13 cellular contexts compared by ENCODE assay signal in the genomic region with DNA sequence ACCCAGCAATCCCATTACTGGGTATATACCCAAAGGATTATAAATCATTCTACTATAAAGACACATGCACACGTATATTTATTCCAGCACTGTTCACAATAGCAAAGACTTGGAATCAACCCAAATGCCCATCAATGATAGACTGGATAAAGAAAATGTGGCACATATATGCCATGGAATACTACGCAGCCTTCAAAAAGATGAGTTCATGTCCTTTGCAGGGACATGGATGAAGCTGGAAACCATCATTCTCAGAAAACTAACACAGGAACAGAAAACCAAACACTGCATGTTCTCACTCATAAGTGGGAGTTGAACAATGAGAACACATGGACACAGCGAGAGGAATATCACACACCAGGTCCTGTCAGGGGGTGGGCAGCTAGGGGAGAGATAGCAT. TPM values are rescaled to one million over a fixed set of nuclear protein-coding genes. Genes with fewer than 3 reads are reported as not detected.
"Had no signal": no experiment of that assay in that cellular context is flagged by ENCODE, and none has a peak within 500 bp of the region (broad histone marks: within the 10 kb centered on the region; RNA-seq: fewer than 3 reads in every experiment).

No MANE protein-coding gene starts in this region.

RNA-seq across cellular contexts. Expression of a gene that starts 45.8 kb away (rescaled TPM):
- total RNA-seq: activated B cell treated with CpG ODN at 0.5 μM for 24 hours; activated CD4-positive, alpha-beta memory T cell treated with anti-CD3 and anti-CD28 coated beads for 36 hours; activated CD4-positive, alpha-beta memory T cell treated with anti-CD3 and anti-CD28 coated beads, Interleukin-2, amount 10 ng/mL, durations not matched to agents 7 days and 5 days; activated CD4-positive, alpha-beta T cell treated with anti-CD3 and anti-CD28 coated beads for 36 hours; activated CD4-positive, alpha-beta T cell treated with anti-CD3 and anti-CD28 coated beads, Interleukin-2, amount 10 ng/mL, durations not matched to agents 24 days and 14 days; activated CD4-positive, alpha-beta T cell treated with anti-CD3 and anti-CD28 coated beads, Interleukin-2, amount 10 ng/mL, durations not matched to agents 7 days and 5 days; activated CD8-positive, alpha-beta memory T cell treated with anti-CD3 and anti-CD28 coated beads for 36 hours; activated CD8-positive, alpha-beta memory T cell treated with anti-CD3 and anti-CD28 coated beads, Interleukin-2, amount 10 ng/mL, durations not matched to agents 7 days and 5 days; activated CD8-positive, alpha-beta T cell treated with anti-CD3 and anti-CD28 coated beads for 36 hours; activated CD8-positive, alpha-beta T cell treated with anti-CD3 and anti-CD28 coated beads, Interleukin-2, amount 10 ng/mL, durations not matched to agents 7 days and 5 days; T-helper 1 cell treated with Interleukin-12 subunit alpha and Interleukin-12 subunit beta and Interleukin-4 antibody, amounts not matched to agents 30 ng/mL and 1 ng/mL, for 36 hours; T-helper 17 cell; T-helper 2 cell treated with Interferon-gamma antibody and Interleukin-4, amounts not matched to agents 100 ng/mL and 5 ng/mL, for 36 hours had no signal
